21 cellular contexts compared by ENCODE assay signal in genomic region chr12:4001869-4002268, GRCh38.
DNase-seq lines count a peak whose midpoint lies in the region; ATAC-seq and TF ChIP-seq lines count a peak whose summit lies in the region.
"Had no signal": no experiment of that assay in that cellular context is flagged by ENCODE, and none has a peak within 500 bp of the region (broad histone marks: within the 10 kb centered on the region; RNA-seq: fewer than 3 reads in every experiment).

No MANE protein-coding gene starts in this region.

- H3K4me1 ChIP-seq in mesendoderm (ENCODE audit: control insufficient read depth, low read depth, low read length), result no peaks in the 10 kb centered on the region
- H3K4me1 ChIP-seq: SJSA1 had no signal

- DNase-seq in SIG-M5 treated with dmso at 0.1 percent for 504 hours (lab: John Stamatoyannopoulos, UW; ENCODE audit: unreplicated experiment), result peak; percentile 27
- no peak for DNase-seq in SIG-M5 (lab: John Stamatoyannopoulos, UW)
- DNase-seq in NB4 (ENCODE audit: low read depth), result peak; percentile 7
- DNase-seq in mesendoderm, result no peak
- no peak for DNase-seq in stimulated activated effector memory CD8-positive, alpha-beta T cell treated with anti-CD3 and anti-CD28 coated beads, Interleukin-12 subunit alpha, Interleukin-12 subunit beta, amount 100 ng/mL, for 72 hours (ENCODE audit: low spot score in 2 of 2)
- DNase-seq in caudate nucleus (lab: John Stamatoyannopoulos, UW), result no peak
- no peak for DNase-seq in T-helper 1 cell
- DNase-seq: CD4-positive, alpha-beta T cell; DMS153; IMR-90; Karpas-422; MM.1S; NCI-H1417 treated with DMSO at 0.1 percent for 48 hours; NCI-H1930; NCI-H226; NCI-H524 treated with DMSO at 0.1 percent for 48 hours; PC-9 had no signal

- no peak overlapping the region for H3K18ac ChIP-seq in mesendoderm (ENCODE audit: low read length)

- peak overlapping the region; percentile 34 for H3K27ac Mint-ChIP-seq in stimulated activated effector memory CD8-positive, alpha-beta T cell treated with anti-CD3 and anti-CD28 coated beads, Interleukin-12 subunit alpha, Interleukin-12 subunit beta, amount 100 ng/mL, for 72 hours
- H3K27ac Mint-ChIP-seq: B cell; CD4-positive, alpha-beta T cell had no signal

- H3K4me2 ChIP-seq in mesendoderm (ENCODE audit: low read length), result no peak overlapping the region
- H3K4me2 ChIP-seq: PC-9 had no signal

- no peak overlapping the region for H2BK120ac ChIP-seq in mesendoderm (ENCODE audit: low read depth, low read length)

- H3K4ac ChIP-seq in mesendoderm (ENCODE audit: low read depth, low read length), result no peak overlapping the region

- no peak for ATAC-seq in stimulated activated effector memory CD8-positive, alpha-beta T cell treated with anti-CD3 and anti-CD28 coated beads, Interleukin-12 subunit alpha, Interleukin-12 subunit beta, amount 100 ng/mL, for 72 hours
- no peak for ATAC-seq in HG03175 (IDR thresholded peaks at IDR 0.05; ENCODE audit: unreplicated experiment)

- H3K36me3 Mint-ChIP-seq in stimulated activated effector memory CD8-positive, alpha-beta T cell treated with anti-CD3 and anti-CD28 coated beads, Interleukin-12 subunit alpha, Interleukin-12 subunit beta, amount 100 ng/mL, for 72 hours, result no peaks in the 10 kb centered on the region

- H2AK5ac ChIP-seq in mesendoderm (ENCODE audit: low read length), result no peak overlapping the region

- no CpG with 5 or more reads among the region's 4 CpGs for WGBS in mesendoderm (ENCODE audit: extremely low coverage, insufficient coverage, low lambda C conversion rate)

- no peak overlapping the region for H3K4me3 ChIP-seq in NB4 (ENCODE audit: low read depth, low read length)
- H3K4me3 ChIP-seq in mesendoderm (ENCODE audit: low read length), result no peak overlapping the region
- H3K4me3 ChIP-seq: PC-9, SJSA1 had no signal

- no peak overlapping the region for H3K23ac ChIP-seq in mesendoderm (ENCODE audit: low read length)

- no peak overlapping the region for H3K56ac ChIP-seq in mesendoderm (ENCODE audit: low read length)

- peaks cover 6% of the 10 kb centered on the region for H3K4me1 Mint-ChIP-seq in stimulated activated effector memory CD8-positive, alpha-beta T cell treated with anti-CD3 and anti-CD28 coated beads, Interleukin-12 subunit alpha, Interleukin-12 subunit beta, amount 100 ng/mL, for 72 hours
- H3K4me1 Mint-ChIP-seq: B cell had no signal

- no peak for TF ChIP-seq CTCF in NB4 (IDR thresholded peaks at IDR 0.05; ENCODE audit: low read depth, low read length)

- H3K9me3 Mint-ChIP-seq in stimulated activated effector memory CD8-positive, alpha-beta T cell treated with anti-CD3 and anti-CD28 coated beads, Interleukin-12 subunit alpha, Interleukin-12 subunit beta, amount 100 ng/mL, for 72 hours, result no peaks in the 10 kb centered on the region
- H3K9me3 Mint-ChIP-seq: CD4-positive, alpha-beta T cell had no signal

- H3K79me1 ChIP-seq in mesendoderm (ENCODE audit: low read length), result no peaks in the 10 kb centered on the region

- TF ChIP-seq POLR2A in NB4 (IDR thresholded peaks at IDR 0.05; ENCODE audit: extremely low read depth, insufficient read length), result no peak

- H3K4me3 Mint-ChIP-seq in stimulated activated effector memory CD8-positive, alpha-beta T cell treated with anti-CD3 and anti-CD28 coated beads, Interleukin-12 subunit alpha, Interleukin-12 subunit beta, amount 100 ng/mL, for 72 hours, result no peak overlapping the region
- H3K4me3 Mint-ChIP-seq: B cell; CD4-positive, alpha-beta T cell had no signal

- H3K79me2 ChIP-seq in mesendoderm (ENCODE audit: control insufficient read depth, insufficient read depth, low read length), result no peaks in the 10 kb centered on the region

- H2BK5ac ChIP-seq in mesendoderm (ENCODE audit: low read length), result no peak overlapping the region

- H4K8ac ChIP-seq in mesendoderm (ENCODE audit: low read depth, low read length), result no peak overlapping the region

- H3K27ac ChIP-seq in mesendoderm (ENCODE audit: low read depth, low read length) (no peak overlapping the region), caudate nucleus (ENCODE audit: low read depth, low read length) (no peak overlapping the region)
- H3K27ac ChIP-seq: PC-9, RWPE1, SJSA1 had no signal

- H3K36me3 ChIP-seq in mesendoderm (ENCODE audit: control insufficient read depth, insufficient read depth, low read length), result no peaks in the 10 kb centered on the region
- H3K36me3 ChIP-seq: SJSA1 had no signal

- H3K27me3 ChIP-seq in mesendoderm (ENCODE audit: insufficient read depth, low read length, poor library complexity), result no peaks in the 10 kb centered on the region

- H2BK15ac ChIP-seq in mesendoderm (replicated peaks; ENCODE audit: low read depth), result peak overlapping the region; percentile 37

- no peak overlapping the region for H3K9ac ChIP-seq in mesendoderm (ENCODE audit: low read length)

- no peak overlapping the region for H4K5ac ChIP-seq in mesendoderm (ENCODE audit: low read length)

Comparison
In these comparisons a context has a peak if more than half of its experiments do, and no peak if none do; other contexts are left out.
1. DNase-seq: peak in SIG-M5 treated with dmso at 0.1 percent for 504 hours (single experiment) and NB4 (single experiment); none in SIG-M5 (single experiment), mesendoderm (single experiment), stimulated activated effector memory CD8-positive, alpha-beta T cell treated with anti-CD3 and anti-CD28 coated beads, Interleukin-12 subunit alpha, Interleukin-12 subunit beta, amount 100 ng/mL, for 72 hours (0 of 2), caudate nucleus (0 of 61) and T-helper 1 cell (0 of 5).